Comparison of ENCODE assay signal across 16 cellular contexts in genomic region chr15:68621535-68621934, GRCh38. TPM values are rescaled to one million over a fixed set of nuclear protein-coding genes. Genes with fewer than 3 reads are reported as not detected.
A peak's percentile ranks its signal among the peaks of the same experiment; 100 is the strongest.
DNase-seq lines count a peak whose midpoint lies in the region; ATAC-seq, FAIRE-seq and TF ChIP-seq lines count a peak whose summit lies in the region.
"Had no signal": no experiment of that assay in that cellular context is flagged by ENCODE, and none has a peak within 500 bp of the region (broad histone marks: within the 10 kb centered on the region; RNA-seq: fewer than 3 reads in every experiment).

No MANE protein-coding gene starts in this region.

- H3K9me3 ChIP-seq in SK-N-MC (ENCODE audit: low read depth, low read length) (no peaks in the 10 kb centered on the region), esophagus muscularis mucosa (no peaks in the 10 kb centered on the region), skeletal muscle tissue (ENCODE audit: control insufficient read depth in 3 of 3, low read length in 3 of 3) (no peaks in the 10 kb centered on the region)
- H3K9me3 ChIP-seq: BE2C, HAP-1 had no signal

- peaks cover 20% of the 10 kb centered on the region for H3K27me3 Mint-ChIP-seq in activated T-cell treated with anti-CD3 and anti-CD28 coated beads, Interleukin-2, amount 50 U/mL, for 4 hours (ENCODE audit: low read depth)

- no peak for ATAC-seq in activated T-cell treated with anti-CD3 and anti-CD28 coated beads, Interleukin-2, amount 50 U/mL, for 4 hours
- ATAC-seq in HG02610 (IDR thresholded peaks at IDR 0.05; ENCODE audit: unreplicated experiment) (no peak), GM21367 (IDR thresholded peaks at IDR 0.05; ENCODE audit: unreplicated experiment) (no peak)

- peak overlapping the region; percentile 79; the same call in 1 of the 2 replicates for H3K27ac ChIP-seq in SK-N-MC
- peak overlapping the region; percentile 34 to 68 (median 64) for H3K27ac ChIP-seq in esophagus muscularis mucosa (replicated peaks in 1 of 4)
- peak overlapping the region; percentile 51 for H3K27ac ChIP-seq in skeletal muscle tissue (ENCODE audit: low read depth, low read length)

- no peaks in the 10 kb centered on the region for H3K36me3 Mint-ChIP-seq in activated T-cell treated with anti-CD3 and anti-CD28 coated beads, Interleukin-2, amount 50 U/mL, for 4 hours (ENCODE audit: insufficient read depth)
- H3K36me3 Mint-ChIP-seq: activated naive CD4-positive, alpha-beta T cell treated with anti-CD3 and anti-CD28 coated beads, Interleukin-2, amount 10 ng/mL, durations not matched to agents 7 days and 5 days; natural killer cell treated with Interleukin-12 subunit alpha and Interleukin-12 subunit beta and Interleukin-15 and Interleukin-18, amount 100 ng/mL, for 72 hours had no signal

- H3K9ac ChIP-seq in SK-N-MC (ENCODE audit: insufficient read length): no peak overlapping the region
- H3K9ac ChIP-seq in skeletal muscle tissue (ENCODE audit: low read depth in 1 of 3, low read length in 3 of 3): no peak overlapping the region

- FAIRE-seq in GM12891 (lab: Jason Lieb, UNC): no peak
- FAIRE-seq: endometrium, frontal cortex had no signal

- peaks cover 0 to 26% (median 0%) of the 10 kb centered on the region in 4 donors for H3K27me3 ChIP-seq in esophagus muscularis mucosa
- peaks cover 0 to under 1% (median 0%) of the 10 kb centered on the region in 3 donors for H3K27me3 ChIP-seq in skeletal muscle tissue (ENCODE audit: control insufficient read depth in 3 of 3, insufficient read depth in 3 of 3, low read length in 3 of 3)
- H3K27me3 ChIP-seq: BE2C had no signal

- no peak for TF ChIP-seq CTCF in esophagus muscularis mucosa (IDR thresholded peaks at IDR 0.05)

- no peak overlapping the region for H3K4me3 Mint-ChIP-seq in activated T-cell treated with anti-CD3 and anti-CD28 coated beads, Interleukin-2, amount 50 U/mL, for 4 hours
- H3K4me3 Mint-ChIP-seq: activated naive CD4-positive, alpha-beta T cell treated with anti-CD3 and anti-CD28 coated beads, Interleukin-2, amount 10 ng/mL, durations not matched to agents 7 days and 5 days; central memory CD8-positive, alpha-beta T cell; natural killer cell treated with Interleukin-12 subunit alpha and Interleukin-12 subunit beta and Interleukin-15 and Interleukin-18, amount 100 ng/mL, for 72 hours had no signal

- H3K4me3 ChIP-seq in SK-N-MC (peak overlapping the region; percentile 69), esophagus muscularis mucosa (no peak overlapping the region), skeletal muscle tissue (ENCODE audit: low read length in 3 of 3) (no peak overlapping the region)
- H3K4me3 ChIP-seq: HAP-1 had no signal

- H3K4me1 Mint-ChIP-seq in activated T-cell treated with anti-CD3 and anti-CD28 coated beads, Interleukin-2, amount 50 U/mL, for 4 hours (ENCODE audit: low read depth): no peaks in the 10 kb centered on the region
- H3K4me1 Mint-ChIP-seq: activated naive CD4-positive, alpha-beta T cell treated with anti-CD3 and anti-CD28 coated beads, Interleukin-2, amount 10 ng/mL, durations not matched to agents 7 days and 5 days; central memory CD8-positive, alpha-beta T cell had no signal

- WGBS in esophagus muscularis mucosa: 80% methylated on average over 1 of the region's 1 CpG

- H3K36me3 ChIP-seq in SK-N-MC (ENCODE audit: insufficient read depth, low read length): no peaks in the 10 kb centered on the region
- H3K36me3 ChIP-seq in esophagus muscularis mucosa: no peaks in the 10 kb centered on the region
- no peaks in the 10 kb centered on the region for H3K36me3 ChIP-seq in skeletal muscle tissue (ENCODE audit: control insufficient read depth in 3 of 3, insufficient read depth in 3 of 3, low read length in 3 of 3)
- H3K36me3 ChIP-seq: BE2C, HAP-1 had no signal

- no peaks in the 10 kb centered on the region for H3K9me3 Mint-ChIP-seq in activated T-cell treated with anti-CD3 and anti-CD28 coated beads, Interleukin-2, amount 50 U/mL, for 4 hours
- H3K9me3 Mint-ChIP-seq: activated naive CD4-positive, alpha-beta T cell treated with anti-CD3 and anti-CD28 coated beads, Interleukin-2, amount 10 ng/mL, durations not matched to agents 7 days and 5 days; central memory CD8-positive, alpha-beta T cell; natural killer cell treated with Interleukin-12 subunit alpha and Interleukin-12 subunit beta and Interleukin-15 and Interleukin-18, amount 100 ng/mL, for 72 hours had no signal

- intact Hi-C loops in esophagus muscularis mucosa (cut with DNase I): no loop called here

- H3K4me1 ChIP-seq in esophagus muscularis mucosa (peaks cover 6 to 71% (median 35%) of the 10 kb centered on the region in 4 donors), skeletal muscle tissue (ENCODE audit: control insufficient read depth in 3 of 3, insufficient read depth in 3 of 3, low read length in 3 of 3) (peaks cover 5 to 19% (median 16%) of the 10 kb centered on the region in 3 donors)

- no peak for TF ChIP-seq EP300 in esophagus muscularis mucosa (IDR thresholded peaks at IDR 0.05)

- DNase-seq in GM12891 (ENCODE audit: insufficient read length, low spot score): no peak
- DNase-seq in SK-N-MC (ENCODE audit: low read depth, low spot score): no peak
- DNase-seq in esophagus muscularis mucosa (ENCODE audit: extremely low spot score): no peak
- DNase-seq in NCI-H510A (lab: John Stamatoyannopoulos, UW): no peak
- DNase-seq in activated T-cell treated with anti-CD3 and anti-CD28 coated beads, Interleukin-2, amount 50 U/mL, for 4 hours: no peak
- DNase-seq: activated CD4-positive, alpha-beta T cell treated with anti-CD3 and anti-CD28 coated beads, Interleukin-2, amount 50 U/mL, for 1 hour; activated naive CD4-positive, alpha-beta T cell treated with anti-CD3 and anti-CD28 coated beads, Interleukin-2, amount 10 ng/mL, durations not matched to agents 7 days and 5 days had no signal

- TF ChIP-seq POLR2A in GM12891 (IDR thresholded peaks at IDR 0.05; ENCODE audit: low read depth, low read length) (no peak), esophagus muscularis mucosa (IDR thresholded peaks at IDR 0.05; ENCODE audit: low read depth) (no peak)

TF ChIP-seq in GM12891, 5 proteins besides CTCF, POLR2A, EP300 and RAD21:
- TF ChIP-seq POLR2AphosphoS5 (IDR thresholded peaks at IDR 0.05; ENCODE audit: low read depth, low read length) (no peak), TAF1 (IDR thresholded peaks at IDR 0.05; ENCODE audit: low read depth, low read length) (no peak), PAX5 (IDR thresholded peaks at IDR 0.05; ENCODE audit: insufficient read depth, low read length, severe bottlenecking) (no peak), SPI1 (IDR thresholded peaks at IDR 0.05; ENCODE audit: low read depth, low read length) (peak; percentile 51), POU2F2 (IDR thresholded peaks at IDR 0.05; ENCODE audit: low read depth, low read length) (no peak)

RNA-seq across cellular contexts. Expression of gene CORO2B, which starts 42.7 kb away (rescaled TPM):
- polyA plus RNA-seq in GM12891 (2012; ENCODE audit: low read depth, missing spikeins): not detected
- 10 to 100 TPM in 1 of 4 donors, 1 to 10 TPM in 3; 5.8 to 12.2 (median 7.5) TPM for total RNA-seq in esophagus muscularis mucosa
- total RNA-seq in skeletal muscle tissue: 1.0 TPM
- under 1 TPM; 0.08 TPM for total RNA-seq in activated T-cell treated with anti-CD3 and anti-CD28 coated beads, Interleukin-2, amount 50 U/mL, for 4 hours
- total RNA-seq: natural killer cell treated with Interleukin-12 subunit alpha and Interleukin-12 subunit beta and Interleukin-15 and Interleukin-18, amount 100 ng/mL, for 72 hours had no signal
